Comparison of ENCODE assay signal across 1 cellular context in genomic region chr11:106461148-106461547, GRCh38.
TF ChIP-seq lines count a peak whose summit lies in the region.

No MANE protein-coding gene starts in this region.

TF ChIP-seq in IMR-90, 13 proteins besides CTCF, POLR2A, EP300 and RAD21 (continued from another document):
- TF ChIP-seq, protein P1, sequence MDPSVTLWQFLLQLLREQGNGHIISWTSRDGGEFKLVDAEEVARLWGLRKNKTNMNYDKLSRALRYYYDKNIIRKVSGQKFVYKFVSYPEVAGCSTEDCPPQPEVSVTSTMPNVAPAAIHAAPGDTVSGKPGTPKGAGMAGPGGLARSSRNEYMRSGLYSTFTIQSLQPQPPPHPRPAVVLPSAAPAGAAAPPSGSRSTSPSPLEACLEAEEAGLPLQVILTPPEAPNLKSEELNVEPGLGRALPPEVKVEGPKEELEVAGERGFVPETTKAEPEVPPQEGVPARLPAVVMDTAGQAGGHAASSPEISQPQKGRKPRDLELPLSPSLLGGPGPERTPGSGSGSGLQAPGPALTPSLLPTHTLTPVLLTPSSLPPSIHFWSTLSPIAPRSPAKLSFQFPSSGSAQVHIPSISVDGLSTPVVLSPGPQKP (IDR thresholded peaks at IDR 0.05; ENCODE audit: borderline replicate concordance, low read depth, low read length), result no peak
